ENCODE assay signal across 16 cellular contexts in genomic region chr2:180695570-180695969, GRCh38.
"Had no signal": no experiment of that assay in that cellular context is flagged by ENCODE, and none has a peak within 500 bp of the region (broad histone marks: within the 10 kb centered on the region; RNA-seq: fewer than 3 reads in every experiment).

No MANE protein-coding gene starts in this region.

- H3K27me3 ChIP-seq: hepatocyte, right atrium auricular region had no signal

- H3K4me1 ChIP-seq: right atrium auricular region had no signal

- ATAC-seq: activated naive CD8-positive, alpha-beta T cell treated with anti-CD3 and anti-CD28 coated beads, Interleukin-2, amount 50 U/mL, for 24 hours; effector memory CD8-positive, alpha-beta T cell; natural killer cell treated with Interleukin-12 subunit alpha and Interleukin-12 subunit beta and Interleukin-15 and Interleukin-18, amount 100 ng/mL, for 72 hours; stimulated activated naive CD8-positive, alpha-beta T cell treated with anti-CD3 and anti-CD28 coated beads, Interleukin-15, amount 100 ng/mL, for 72 hours had no signal

- H3K27ac ChIP-seq: epithelial cell of prostate, hepatocyte, right atrium auricular region had no signal

- H3K4me3 ChIP-seq: hepatocyte, right atrium auricular region had no signal

- H3K9me3 ChIP-seq: right atrium auricular region had no signal

- FAIRE-seq: bronchial epithelial cell, keratinocyte, small intestine had no signal

- H3K36me3 ChIP-seq: right atrium auricular region had no signal

- H3K79me2 ChIP-seq: hepatocyte had no signal

- DNase-seq: activated CD4-positive, alpha-beta T cell treated with anti-CD3 and anti-CD28 coated beads, Interleukin-2, amount 50 U/mL, for 4 hours; activated CD4-positive, CD25-positive, alpha-beta regulatory T cell treated with anti-CD3 and anti-CD28 coated beads, Interleukin-2, amount 50 U/mL, for 72 hours; activated naive CD4-positive, alpha-beta T cell treated with anti-CD3 and anti-CD28 coated beads for 36 hours; activated naive CD8-positive, alpha-beta T cell treated with anti-CD3 and anti-CD28 coated beads, Interleukin-2, amount 50 U/mL, for 24 hours; effector memory CD8-positive, alpha-beta T cell; mesendoderm; occipital lobe; small intestine; stimulated activated naive CD8-positive, alpha-beta T cell treated with anti-CD3 and anti-CD28 coated beads, Interleukin-15, amount 100 ng/mL, for 72 hours; T1000 had no signal

- H2AFZ ChIP-seq: hepatocyte had no signal
